In the genomic region with DNA sequence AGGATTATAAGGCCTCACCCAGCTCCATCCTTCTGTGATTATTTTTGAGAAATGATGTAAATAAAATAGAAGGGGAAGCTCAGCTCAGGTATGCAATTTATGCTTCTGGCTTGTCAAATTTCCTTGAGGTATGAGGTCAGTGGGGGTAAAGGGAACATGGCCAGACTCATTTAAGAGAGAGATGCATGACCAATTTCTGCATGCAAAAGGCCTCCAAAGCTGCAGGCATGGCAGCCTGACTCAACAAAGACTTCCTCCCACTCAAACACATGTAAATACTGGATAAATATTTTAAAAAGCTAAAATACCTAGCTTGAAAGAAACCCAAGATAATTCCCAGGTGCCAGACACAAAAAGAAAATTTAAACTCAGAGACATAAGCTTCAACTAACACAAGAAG, we compare ENCODE assay signal across 28 cellular contexts.
"Had no signal": no experiment of that assay in that cellular context is flagged by ENCODE, and none has a peak within 500 bp of the region (broad histone marks: within the 10 kb centered on the region; RNA-seq: fewer than 3 reads in every experiment).

No MANE protein-coding gene starts in this region.

- H3K9me3 Mint-ChIP-seq: activated CD4-positive, alpha-beta memory T cell treated with anti-CD3 and anti-CD28 coated beads for 36 hours; activated CD4-positive, alpha-beta T cell treated with anti-CD3 and anti-CD28 coated beads, Interleukin-2, amount 10 ng/mL, durations not matched to agents 24 days and 14 days; activated T-helper 1 cell treated with anti-CD3 and anti-CD28 coated beads, Interleukin-12 subunit alpha, Interleukin-12 subunit beta, Interleukin-2, Interleukin-4 antibody, amounts not matched to agents 30 ng/mL and 10 ng/mL and 1 ng/mL, durations not matched to agents 14 hours and 24 hours and 36 hours; T-helper 1 cell treated with Interleukin-12 subunit alpha and Interleukin-12 subunit beta and Interleukin-4 antibody, amounts not matched to agents 30 μg/mL and 1 μg/mL, for 36 hours had no signal

- H3K9me3 ChIP-seq: right lobe of liver, testis, transverse colon had no signal

- H3K27ac ChIP-seq: right lobe of liver, testis, transverse colon, WERI-Rb-1 had no signal

- H3K27me3 Mint-ChIP-seq: activated CD4-positive, alpha-beta memory T cell treated with anti-CD3 and anti-CD28 coated beads for 36 hours had no signal

- H3K27me3 ChIP-seq: right lobe of liver, testis, transverse colon had no signal

- DNase-seq: activated CD4-positive, alpha-beta memory T cell treated with anti-CD3 and anti-CD28 coated beads for 36 hours; activated CD4-positive, alpha-beta T cell treated with anti-CD3 and anti-CD28 coated beads, Interleukin-2, amount 10 ng/mL, durations not matched to agents 24 days and 14 days; activated CD8-positive, alpha-beta memory T cell treated with anti-CD3 and anti-CD28 coated beads, Interleukin-2, amount 50 U/mL, for 4 hours; activated effector memory CD4-positive, alpha-beta T cell treated with anti-CD3 and anti-CD28 coated beads, Interleukin-2, amount 50 U/mL, for 16 hours; activated naive CD4-positive, alpha-beta T cell treated with anti-CD3 and anti-CD28 coated beads, Interleukin-2, amount 50 U/mL, for 16 hours; activated T-cell treated with anti-CD3 and anti-CD28 coated beads, Interleukin-2, amount 50 U/mL, for 1 hour; amniotic stem cell; effector CD8-positive, alpha-beta T cell; erythroblast; head of caudate nucleus; hippocampal formation; kidney; posterior cingulate gyrus; right lobe of liver; stimulated activated CD4-positive, alpha-beta T cell treated with anti-CD3 and anti-CD28 coated beads, Interleukin-2, amount 100 ng/mL, for 48 hours; stimulated activated naive CD4-positive, alpha-beta T cell treated with Interleukin-2 at 50 U/mL for 16 hours; SW 1271; T-helper 9 cell; testis; transverse colon; WERI-Rb-1 had no signal

- H3K36me3 Mint-ChIP-seq: activated CD4-positive, alpha-beta memory T cell treated with anti-CD3 and anti-CD28 coated beads for 36 hours had no signal

- ATAC-seq: activated CD4-positive, CD25-positive, alpha-beta regulatory T cell treated with anti-CD3 and anti-CD28 coated beads, Interleukin-2, amount 50 U/mL, for 24 hours; right lobe of liver had no signal

- FAIRE-seq: colon, kidney, TTC549, urothelium cell line had no signal

- H3K36me3 ChIP-seq: right lobe of liver, transverse colon, WERI-Rb-1 had no signal

- H3K4me1 ChIP-seq: right lobe of liver, testis, transverse colon had no signal

- H3K4me3 ChIP-seq: right lobe of liver, testis, transverse colon had no signal

- H3K27ac Mint-ChIP-seq: activated CD4-positive, alpha-beta memory T cell treated with anti-CD3 and anti-CD28 coated beads for 36 hours; activated CD4-positive, alpha-beta T cell treated with anti-CD3 and anti-CD28 coated beads, Interleukin-2, amount 10 ng/mL, durations not matched to agents 24 days and 14 days; activated T-helper 1 cell treated with anti-CD3 and anti-CD28 coated beads, Interleukin-12 subunit alpha, Interleukin-12 subunit beta, Interleukin-2, Interleukin-4 antibody, amounts not matched to agents 30 ng/mL and 10 ng/mL and 1 ng/mL, durations not matched to agents 14 hours and 24 hours and 36 hours; T-helper 1 cell treated with Interleukin-12 subunit alpha and Interleukin-12 subunit beta and Interleukin-4 antibody, amounts not matched to agents 30 μg/mL and 1 μg/mL, for 36 hours had no signal

- H3K4me3 Mint-ChIP-seq: activated CD4-positive, alpha-beta memory T cell treated with anti-CD3 and anti-CD28 coated beads for 36 hours; activated CD4-positive, alpha-beta T cell treated with anti-CD3 and anti-CD28 coated beads, Interleukin-2, amount 10 ng/mL, durations not matched to agents 24 days and 14 days; activated T-helper 1 cell treated with anti-CD3 and anti-CD28 coated beads, Interleukin-12 subunit alpha, Interleukin-12 subunit beta, Interleukin-2, Interleukin-4 antibody, amounts not matched to agents 30 ng/mL and 10 ng/mL and 1 ng/mL, durations not matched to agents 14 hours and 24 hours and 36 hours; nephron; T-helper 1 cell treated with Interleukin-12 subunit alpha and Interleukin-12 subunit beta and Interleukin-4 antibody, amounts not matched to agents 30 μg/mL and 1 μg/mL, for 36 hours had no signal
